8 cellular contexts compared by ENCODE assay signal in the genomic region with DNA sequence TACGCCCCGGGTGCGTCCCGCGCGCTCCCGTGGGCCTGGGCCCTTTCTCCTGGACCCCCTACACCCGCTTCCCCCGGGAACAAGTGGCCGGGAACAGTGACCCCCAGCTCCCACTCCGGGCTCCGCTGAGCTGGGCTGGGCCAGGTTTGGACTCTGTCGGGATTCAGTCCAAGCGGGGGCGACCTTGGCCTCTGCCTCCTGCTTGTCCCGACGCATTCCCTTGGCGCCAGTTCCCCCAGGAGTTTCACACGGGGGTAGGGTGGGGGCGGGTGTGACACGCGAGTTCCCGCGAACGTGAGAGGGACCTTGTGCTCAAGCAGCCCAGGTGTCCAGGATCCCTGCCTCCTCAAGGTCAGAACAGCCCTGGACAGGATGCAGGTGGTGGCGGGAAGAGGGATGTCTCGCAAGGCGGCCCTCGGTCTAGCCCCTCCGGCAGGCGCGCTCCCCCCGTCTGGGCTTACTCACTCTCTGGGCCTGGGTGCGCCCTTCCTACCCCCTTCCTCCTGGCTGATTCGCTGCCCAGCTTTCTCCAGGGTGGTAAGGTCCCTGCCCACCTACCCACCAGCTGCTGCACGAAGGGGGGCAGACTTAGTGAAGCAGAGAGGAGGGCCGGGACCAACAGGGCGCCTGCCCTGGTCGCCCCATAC. TPM values are rescaled to one million over a fixed set of nuclear protein-coding genes. Genes with fewer than 3 reads are reported as not detected.
DNase-seq lines count a peak whose midpoint lies in the region; ATAC-seq and FAIRE-seq lines count a peak whose summit lies in the region.

No MANE protein-coding gene starts in this region.

- peaks cover 4% of the 10 kb centered on the region for H3K9me3 Mint-ChIP-seq in activated CD4-positive, alpha-beta T cell treated with anti-CD3 and anti-CD28 coated beads, Interleukin-2, amount 10 ng/mL, durations not matched to agents 24 days and 14 days
- no peaks in the 10 kb centered on the region for H3K9me3 Mint-ChIP-seq in activated naive CD8-positive, alpha-beta T cell treated with anti-CD3 and anti-CD28 coated beads, Interleukin-2, amount 50 U/mL, for 24 hours
- no peaks in the 10 kb centered on the region for H3K9me3 Mint-ChIP-seq in immature natural killer cell
- H3K9me3 Mint-ChIP-seq in stimulated activated effector memory CD8-positive, alpha-beta T cell treated with anti-CD3 and anti-CD28 coated beads, Interleukin-12 subunit alpha, Interleukin-12 subunit beta, amount 100 ng/mL, for 72 hours, result no peaks in the 10 kb centered on the region

- intact Hi-C loops in activated CD4-positive, alpha-beta T cell treated with anti-CD3 and anti-CD28 coated beads, Interleukin-2, amount 10 ng/mL, durations not matched to agents 24 days and 14 days (cut with micrococcal nuclease), result loop anchor here (2.0 to 10.0 kb wide), 2 partner anchors 15 to 49 kb away; a partner anchor contains a TSS

- peak overlapping the region; percentile 28 for H3K4me3 Mint-ChIP-seq in activated CD4-positive, alpha-beta T cell treated with anti-CD3 and anti-CD28 coated beads, Interleukin-2, amount 10 ng/mL, durations not matched to agents 24 days and 14 days
- peak overlapping the region; percentile 32 for H3K4me3 Mint-ChIP-seq in activated naive CD8-positive, alpha-beta T cell treated with anti-CD3 and anti-CD28 coated beads, Interleukin-2, amount 50 U/mL, for 24 hours
- peak overlapping the region in 3 of 5 donors; percentile 27 to 66 (median 63) for H3K4me3 Mint-ChIP-seq in immature natural killer cell
- peak overlapping the region; percentile 42 for H3K4me3 Mint-ChIP-seq in stimulated activated effector memory CD8-positive, alpha-beta T cell treated with anti-CD3 and anti-CD28 coated beads, Interleukin-12 subunit alpha, Interleukin-12 subunit beta, amount 100 ng/mL, for 72 hours

- H3K4me1 Mint-ChIP-seq in activated CD4-positive, alpha-beta T cell treated with anti-CD3 and anti-CD28 coated beads, Interleukin-2, amount 10 ng/mL, durations not matched to agents 24 days and 14 days, result peaks cover 8% of the 10 kb centered on the region
- peaks cover 15% of the 10 kb centered on the region for H3K4me1 Mint-ChIP-seq in activated naive CD8-positive, alpha-beta T cell treated with anti-CD3 and anti-CD28 coated beads, Interleukin-2, amount 50 U/mL, for 24 hours
- peaks cover 0 to 23% of the 10 kb centered on the region in 2 donors for H3K4me1 Mint-ChIP-seq in immature natural killer cell
- H3K4me1 Mint-ChIP-seq in stimulated activated effector memory CD8-positive, alpha-beta T cell treated with anti-CD3 and anti-CD28 coated beads, Interleukin-12 subunit alpha, Interleukin-12 subunit beta, amount 100 ng/mL, for 72 hours, result peaks cover 13% of the 10 kb centered on the region

- H3K36me3 Mint-ChIP-seq in activated CD4-positive, alpha-beta T cell treated with anti-CD3 and anti-CD28 coated beads, Interleukin-2, amount 10 ng/mL, durations not matched to agents 24 days and 14 days (ENCODE audit: low read depth), result peaks cover 5% of the 10 kb centered on the region
- peaks cover 2% of the 10 kb centered on the region for H3K36me3 Mint-ChIP-seq in activated naive CD8-positive, alpha-beta T cell treated with anti-CD3 and anti-CD28 coated beads, Interleukin-2, amount 50 U/mL, for 24 hours (ENCODE audit: low read depth)
- no peaks in the 10 kb centered on the region for H3K36me3 Mint-ChIP-seq in immature natural killer cell
- H3K36me3 Mint-ChIP-seq in stimulated activated effector memory CD8-positive, alpha-beta T cell treated with anti-CD3 and anti-CD28 coated beads, Interleukin-12 subunit alpha, Interleukin-12 subunit beta, amount 100 ng/mL, for 72 hours, result peaks cover 8% of the 10 kb centered on the region

- peaks cover 16% of the 10 kb centered on the region for H3K27me3 Mint-ChIP-seq in activated CD4-positive, alpha-beta T cell treated with anti-CD3 and anti-CD28 coated beads, Interleukin-2, amount 10 ng/mL, durations not matched to agents 24 days and 14 days
- peaks cover 23% of the 10 kb centered on the region for H3K27me3 Mint-ChIP-seq in activated naive CD8-positive, alpha-beta T cell treated with anti-CD3 and anti-CD28 coated beads, Interleukin-2, amount 50 U/mL, for 24 hours
- peaks cover 10 to 17% (median 17%) of the 10 kb centered on the region in 3 donors for H3K27me3 Mint-ChIP-seq in immature natural killer cell (ENCODE audit: low read depth in 3 of 3)

- no peak for FAIRE-seq in GM19239 (lab: Jason Lieb, UNC)

- DNase-seq in activated CD4-positive, alpha-beta T cell treated with anti-CD3 and anti-CD28 coated beads, Interleukin-2, amount 10 ng/mL, durations not matched to agents 24 days and 14 days, result no peak
- no peak for DNase-seq in activated CD4-positive, alpha-beta T cell treated with anti-CD3 and anti-CD28 coated beads, Interleukin-2, amount 50 U/mL, for 1 hour
- DNase-seq in activated naive CD8-positive, alpha-beta T cell treated with anti-CD3 and anti-CD28 coated beads, Interleukin-2, amount 50 U/mL, for 24 hours, result no peak
- DNase-seq in immature natural killer cell (no peak), GM19239 (ENCODE audit: insufficient read length, low spot score) (no peak)
- no peak for DNase-seq in stimulated activated effector memory CD8-positive, alpha-beta T cell treated with anti-CD3 and anti-CD28 coated beads, Interleukin-12 subunit alpha, Interleukin-12 subunit beta, amount 100 ng/mL, for 72 hours (ENCODE audit: low spot score in 2 of 2)

- H3K27ac Mint-ChIP-seq in activated CD4-positive, alpha-beta T cell treated with anti-CD3 and anti-CD28 coated beads, Interleukin-2, amount 10 ng/mL, durations not matched to agents 24 days and 14 days, result no peak overlapping the region
- no peak overlapping the region for H3K27ac Mint-ChIP-seq in activated naive CD8-positive, alpha-beta T cell treated with anti-CD3 and anti-CD28 coated beads, Interleukin-2, amount 50 U/mL, for 24 hours
- no peak overlapping the region for H3K27ac Mint-ChIP-seq in immature natural killer cell
- no peak overlapping the region for H3K27ac Mint-ChIP-seq in stimulated activated effector memory CD8-positive, alpha-beta T cell treated with anti-CD3 and anti-CD28 coated beads, Interleukin-12 subunit alpha, Interleukin-12 subunit beta, amount 100 ng/mL, for 72 hours

- ATAC-seq in activated naive CD8-positive, alpha-beta T cell treated with anti-CD3 and anti-CD28 coated beads, Interleukin-2, amount 50 U/mL, for 24 hours, result no peak
- no peak for ATAC-seq in stimulated activated effector memory CD8-positive, alpha-beta T cell treated with anti-CD3 and anti-CD28 coated beads, Interleukin-12 subunit alpha, Interleukin-12 subunit beta, amount 100 ng/mL, for 72 hours
- no peak for ATAC-seq in HG03196 (IDR thresholded peaks at IDR 0.05; ENCODE audit: unreplicated experiment)
- no peak for ATAC-seq in HG03175 (IDR thresholded peaks at IDR 0.05; ENCODE audit: unreplicated experiment)

RNA-seq across cellular contexts. Expression of a gene that starts 0.8 kb away (rescaled TPM):
- total RNA-seq in activated CD4-positive, alpha-beta T cell treated with anti-CD3 and anti-CD28 coated beads, Interleukin-2, amount 10 ng/mL, durations not matched to agents 24 days and 14 days, result 0.37 and 0.43 TPM in 2 replicates
- polyA plus RNA-seq in immature natural killer cell, result 10 to 100 TPM in 2 of 3 donors, 1 to 10 TPM in 1; 5.7 to 30.2 (median 18.1) TPM

RNA-seq across cellular contexts. Expression of a gene that starts 11.3 kb away (rescaled TPM):
- total RNA-seq in activated CD4-positive, alpha-beta T cell treated with anti-CD3 and anti-CD28 coated beads, Interleukin-2, amount 10 ng/mL, durations not matched to agents 24 days and 14 days, result 99.3 and 110 TPM in 2 replicates
- 1,000 to 10,000 TPM in 1 of 3 donors, 100 to 1,000 TPM in 2; 921 to 1,915 (median 940) TPM for polyA plus RNA-seq in immature natural killer cell

RNA-seq across cellular contexts. Expression of a gene that starts 15.7 kb away (rescaled TPM):
- 41.4 and 43.3 TPM in 2 replicates for total RNA-seq in activated CD4-positive, alpha-beta T cell treated with anti-CD3 and anti-CD28 coated beads, Interleukin-2, amount 10 ng/mL, durations not matched to agents 24 days and 14 days
- polyA plus RNA-seq in immature natural killer cell, result 10 to 100 TPM; 11.4 to 20.3 (median 15.9) TPM

RNA-seq across cellular contexts. Expression of a gene that starts 51.0 kb away (rescaled TPM):
- 9.1 and 10.3 TPM in 2 replicates for total RNA-seq in activated CD4-positive, alpha-beta T cell treated with anti-CD3 and anti-CD28 coated beads, Interleukin-2, amount 10 ng/mL, durations not matched to agents 24 days and 14 days
- polyA plus RNA-seq in immature natural killer cell, result 1 to 10 TPM in 2 of 3 donors, not detected in 1; 1.1 to 1.4 TPM

RNA-seq across cellular contexts. Expression of a gene that starts 55.8 kb away (rescaled TPM):
- total RNA-seq in activated CD4-positive, alpha-beta T cell treated with anti-CD3 and anti-CD28 coated beads, Interleukin-2, amount 10 ng/mL, durations not matched to agents 24 days and 14 days, result 187 and 192 TPM in 2 replicates
- 1 to 10 TPM in 2 of 3 donors, under 1 TPM in 1; 0.82 to 3.0 (median 2.8) TPM for polyA plus RNA-seq in immature natural killer cell
